In genomic region chr14:78566017-78566858, GRCh38 we compare ENCODE assay signal across 8 cellular contexts.
A peak's percentile ranks its signal among the peaks of the same experiment; 100 is the strongest.
DNase-seq lines count a peak whose midpoint lies in the region; ATAC-seq and TF ChIP-seq lines count a peak whose summit lies in the region.

No MANE protein-coding gene starts in this region.

- H3K27me3 ChIP-seq in HUES6 (ENCODE audit: control insufficient read depth, insufficient read depth, low read length) (no peaks in the 10 kb centered on the region), OCI-LY3 (ENCODE audit: low read depth, low read length) (no peaks in the 10 kb centered on the region), neural cell (ENCODE audit: insufficient read depth, low read depth, low read length) (no peaks in the 10 kb centered on the region)

- TF ChIP-seq EP300 in neural cell (conservative IDR thresholded peaks at IDR 0.05; ENCODE audit: poor library complexity, severe bottlenecking): no peak

- H3K9me3 Mint-ChIP-seq in activated T-helper 1 cell treated with anti-CD3 and anti-CD28 coated beads, Interleukin-12 subunit alpha, Interleukin-12 subunit beta, Interleukin-2, Interleukin-4 antibody, amounts not matched to agents 30 ng/mL and 10 ng/mL and 1 ng/mL, durations not matched to agents 14 hours and 24 hours and 36 hours: no peaks in the 10 kb centered on the region

- H3K79me2 ChIP-seq in OCI-LY3 (ENCODE audit: low read length): no peaks in the 10 kb centered on the region
- H3K79me2 ChIP-seq in neural cell (replicated peaks; ENCODE audit: insufficient read depth, low read length): peaks cover 3% of the 10 kb centered on the region

- H3K4me3 Mint-ChIP-seq in activated T-helper 1 cell treated with anti-CD3 and anti-CD28 coated beads, Interleukin-12 subunit alpha, Interleukin-12 subunit beta, Interleukin-2, Interleukin-4 antibody, amounts not matched to agents 30 ng/mL and 10 ng/mL and 1 ng/mL, durations not matched to agents 14 hours and 24 hours and 36 hours: no peak overlapping the region

- no peak overlapping the region for H3K27ac Mint-ChIP-seq in activated T-helper 1 cell treated with anti-CD3 and anti-CD28 coated beads, Interleukin-12 subunit alpha, Interleukin-12 subunit beta, Interleukin-2, Interleukin-4 antibody, amounts not matched to agents 30 ng/mL and 10 ng/mL and 1 ng/mL, durations not matched to agents 14 hours and 24 hours and 36 hours

- H3K9ac ChIP-seq in HUES6 (ENCODE audit: low read length): peak overlapping the region; percentile 18
- H3K9ac ChIP-seq in OCI-LY3 (ENCODE audit: low read length): no peak overlapping the region
- H3K9ac ChIP-seq in neural cell (ENCODE audit: low read length): peak overlapping the region; percentile 36

- H3K9me3 ChIP-seq in HUES6 (ENCODE audit: control insufficient read depth, insufficient read depth, low read depth, low read length): peaks cover 2% of the 10 kb centered on the region; the same call in 1 of the 2 replicates
- H3K9me3 ChIP-seq in OCI-LY3 (ENCODE audit: insufficient read depth, low read length): no peaks in the 10 kb centered on the region
- H3K9me3 ChIP-seq in neural cell (ENCODE audit: low read length): no peaks in the 10 kb centered on the region

- H4K20me1 ChIP-seq in OCI-LY3 (ENCODE audit: insufficient read depth, low read length) (no peaks in the 10 kb centered on the region), neural cell (ENCODE audit: insufficient read depth) (no peaks in the 10 kb centered on the region)

- H3K4me1 ChIP-seq in HUES6 (ENCODE audit: control insufficient read depth, insufficient read depth, low read length) (peaks cover 9% of the 10 kb centered on the region; the same call in 1 of the 2 replicates), OCI-LY3 (ENCODE audit: low read length) (no peaks in the 10 kb centered on the region)

- H3K4me2 ChIP-seq in OCI-LY3 (ENCODE audit: low read length) (peak overlapping the region; percentile 36; the same call in 1 of the 2 replicates), neural cell (ENCODE audit: low read length) (no peak overlapping the region)

- no peaks in the 10 kb centered on the region for H3K4me1 Mint-ChIP-seq in activated T-helper 1 cell treated with anti-CD3 and anti-CD28 coated beads, Interleukin-12 subunit alpha, Interleukin-12 subunit beta, Interleukin-2, Interleukin-4 antibody, amounts not matched to agents 30 ng/mL and 10 ng/mL and 1 ng/mL, durations not matched to agents 14 hours and 24 hours and 36 hours (ENCODE audit: low read depth)

- TF ChIP-seq CTCF in OCI-LY3 (IDR thresholded peaks at IDR 0.05; ENCODE audit: low read depth, low read length): peak; percentile 76
- peak; percentile 87 for TF ChIP-seq CTCF in neural cell (IDR thresholded peaks at IDR 0.05; ENCODE audit: poor library complexity, severe bottlenecking)

- intact Hi-C loops in activated T-helper 1 cell treated with anti-CD3 and anti-CD28 coated beads, Interleukin-12 subunit alpha, Interleukin-12 subunit beta, Interleukin-2, Interleukin-4 antibody, amounts not matched to agents 30 ng/mL and 10 ng/mL and 1 ng/mL, durations not matched to agents 14 hours and 24 hours and 36 hours (cut with micrococcal nuclease): loop anchor here (1.0 kb wide), 2 partner anchors 118 to 704 kb away; no protein-coding TSS in a partner anchor

- no peak overlapping the region for H3K27ac ChIP-seq in HUES6 (ENCODE audit: low read depth, low read length)
- H3K27ac ChIP-seq in OCI-LY3 (ENCODE audit: low read length): no peak overlapping the region
- no peak overlapping the region for H3K27ac ChIP-seq in neural cell (ENCODE audit: low read length)
- peak overlapping the region; percentile 44 for H3K27ac ChIP-seq in substantia nigra (ENCODE audit: low read depth, low read length, poor library complexity, severe bottlenecking)

- no peaks in the 10 kb centered on the region for H3K36me3 Mint-ChIP-seq in activated T-helper 1 cell treated with anti-CD3 and anti-CD28 coated beads, Interleukin-12 subunit alpha, Interleukin-12 subunit beta, Interleukin-2, Interleukin-4 antibody, amounts not matched to agents 30 ng/mL and 10 ng/mL and 1 ng/mL, durations not matched to agents 14 hours and 24 hours and 36 hours (ENCODE audit: low read depth)

- peak overlapping the region; percentile 44 for H3K4me3 ChIP-seq in HUES6 (ENCODE audit: low read depth, low read length)
- H3K4me3 ChIP-seq in OCI-LY3 (ENCODE audit: low read length): peak overlapping the region; percentile 44
- no peak overlapping the region for H3K4me3 ChIP-seq in neural cell (ENCODE audit: low read length)

- peak; percentile 95 for TF ChIP-seq RAD21 in neural cell (conservative IDR thresholded peaks at IDR 0.05)

- no peaks in the 10 kb centered on the region for H3K27me3 Mint-ChIP-seq in activated T-helper 1 cell treated with anti-CD3 and anti-CD28 coated beads, Interleukin-12 subunit alpha, Interleukin-12 subunit beta, Interleukin-2, Interleukin-4 antibody, amounts not matched to agents 30 ng/mL and 10 ng/mL and 1 ng/mL, durations not matched to agents 14 hours and 24 hours and 36 hours (ENCODE audit: insufficient read depth)

- ATAC-seq in GM21447 (IDR thresholded peaks at IDR 0.05; ENCODE audit: unreplicated experiment): peak; percentile 94

- no peaks in the 10 kb centered on the region for H3K9me2 ChIP-seq in neural cell (ENCODE audit: insufficient read depth, low read length)

- DNase-seq in DMS153 (lab: John Stamatoyannopoulos, UW): peak; percentile 84
- DNase-seq in activated T-helper 1 cell treated with anti-CD3 and anti-CD28 coated beads, Interleukin-12 subunit alpha, Interleukin-12 subunit beta, Interleukin-2, Interleukin-4 antibody, amounts not matched to agents 30 ng/mL and 10 ng/mL and 1 ng/mL, durations not matched to agents 14 hours and 24 hours and 36 hours (ENCODE audit: low spot score): peak; percentile 19
- peak; percentile 32 for DNase-seq in fibroblast of the conjunctiva (ENCODE audit: low read depth)
- peak in 48 of 49 donors; percentile 21 to 89 (median 76) for DNase-seq in substantia nigra (lab: John Stamatoyannopoulos, UW)

- H2AFZ ChIP-seq in OCI-LY3 (ENCODE audit: low read depth, low read length) (0 out of 2 replicates have a peak overlapping the region, but pooled peaks have one; percentile 51), neural cell (ENCODE audit: low read depth, low read length) (no peak overlapping the region)

- H3K36me3 ChIP-seq in HUES6 (ENCODE audit: control insufficient read depth, insufficient read depth, low read length) (no peaks in the 10 kb centered on the region), OCI-LY3 (replicated peaks; ENCODE audit: low read depth, low read length) (no peaks in the 10 kb centered on the region), neural cell (ENCODE audit: insufficient read depth, low read length) (no peaks in the 10 kb centered on the region)

- no peaks in the 10 kb centered on the region for H3F3A ChIP-seq in neural cell (ENCODE audit: insufficient read depth, low read length, poor library complexity, severe bottlenecking)

TF ChIP-seq in neural cell, 6 proteins besides CTCF, POLR2A, EP300 and RAD21:
- TF ChIP-seq POLR2AphosphoS5 (IDR thresholded peaks at IDR 0.05): no peak
- peak; percentile 97 for TF ChIP-seq SMC3 (conservative IDR thresholded peaks at IDR 0.05; ENCODE audit: poor library complexity)
TF ChIP-seq in neural cell: peak in this region for 1.

Comparison
In these comparisons a context has a peak if more than half of its experiments do, and no peak if none do; other contexts are left out.
1. DNase-seq: peak in every context shown above with its lines; median percentile 84 in DMS153; 76 in substantia nigra; 32 in fibroblast of the conjunctiva; 19 in activated T-helper 1 cell treated with anti-CD3 and anti-CD28 coated beads, Interleukin-12 subunit alpha, Interleukin-12 subunit beta, Interleukin-2, Interleukin-4 antibody, amounts not matched to agents 30 ng/mL and 10 ng/mL and 1 ng/mL, durations not matched to agents 14 hours and 24 hours and 36 hours.